ENCODE assay signal across 20 cellular contexts in the genomic region with DNA sequence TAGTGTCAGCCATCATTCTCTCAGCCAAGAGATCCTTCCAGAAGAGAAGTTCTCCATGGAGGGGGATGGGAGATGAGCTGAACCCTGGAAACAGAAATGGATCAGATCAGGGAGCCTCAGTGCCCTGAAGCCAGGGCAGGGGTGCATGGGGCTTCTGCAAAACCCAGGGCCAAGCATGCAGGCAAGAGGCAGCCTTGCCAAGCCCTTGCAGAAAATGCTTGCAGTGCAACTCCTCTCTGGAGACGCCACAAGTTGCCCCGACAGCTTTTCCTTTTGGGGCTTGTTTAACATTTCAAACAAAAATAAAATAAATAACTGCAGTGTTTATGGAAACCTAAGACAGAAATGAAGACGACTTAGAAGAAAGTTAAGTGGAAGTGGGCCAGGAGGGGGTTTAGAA.
"Had no signal": no experiment of that assay in that cellular context is flagged by ENCODE, and none has a peak within 500 bp of the region (broad histone marks: within the 10 kb centered on the region; RNA-seq: fewer than 3 reads in every experiment).

No MANE protein-coding gene starts in this region.

- ATAC-seq: Panc1 had no signal

- H3K27ac ChIP-seq: RWPE1 had no signal

- H3K9me3 ChIP-seq: SK-N-SH had no signal

- H3K9me2 ChIP-seq: SK-N-SH had no signal

- DNase-seq: Karpas-422, KG1, MM.1S, NCI-H1092 treated with DMSO at 0.1 percent for 48 hours, NCI-H1436, NCI-H187, NCI-H2029, NCI-H2081 treated with DMSO at 0.1 percent for 48 hours, NCI-H2171, NCI-H226, NCI-H446, NCI-H510A, NCI-H524 treated with DMSO at 0.1 percent for 48 hours, NCI-H69, NCI-H774, SHP77, SK-N-SH, SW 1271 had no signal

- H3K9ac ChIP-seq: SK-N-SH had no signal

- H3K4me2 ChIP-seq: SK-N-SH had no signal
